Comparison of ENCODE assay signal across 1 cellular context in the genomic region with DNA sequence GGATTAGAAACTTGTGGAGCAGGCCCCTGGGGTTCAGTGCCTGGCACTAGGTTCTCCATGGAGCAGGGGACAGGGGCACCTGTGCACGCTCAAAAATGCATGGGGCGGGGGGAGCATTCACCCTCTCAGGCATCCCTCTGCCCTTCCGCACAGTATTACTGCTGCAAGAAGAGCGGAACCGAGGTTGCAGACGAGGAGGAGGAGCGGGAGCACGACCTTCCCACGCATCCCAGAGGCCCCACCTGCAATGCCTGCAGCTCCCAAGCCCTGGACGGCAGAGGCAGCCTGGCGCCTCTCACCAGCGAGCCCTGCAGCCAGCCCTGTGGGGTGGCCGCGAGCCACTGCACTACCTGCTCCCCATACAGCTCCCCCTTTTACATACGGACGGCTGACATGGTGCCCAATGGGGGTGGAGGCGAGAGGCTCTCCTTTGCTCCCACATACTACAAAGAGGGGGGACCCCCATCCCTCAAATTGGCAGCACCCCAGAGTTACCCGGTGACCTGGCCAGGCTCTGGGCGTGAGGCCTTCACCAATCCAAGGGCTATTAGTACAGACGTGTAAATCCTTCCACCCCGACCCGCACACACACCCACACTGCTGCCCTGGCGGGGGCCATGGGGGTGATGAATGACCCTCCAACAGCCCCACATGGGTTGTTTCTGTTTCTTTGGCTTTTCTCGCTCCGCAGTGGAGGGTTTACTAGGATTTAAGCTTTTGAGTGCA.
TF ChIP-seq lines count a peak whose summit lies in the region.

No MANE protein-coding gene starts in this region.

TF ChIP-seq in IMR-90, 13 proteins besides CTCF, POLR2A, EP300 and RAD21:
- no peak for TF ChIP-seq BHLHE40 (IDR thresholded peaks at IDR 0.05; ENCODE audit: low read depth, low read length)
- no peak for TF ChIP-seq MAFK (IDR thresholded peaks at IDR 0.05; ENCODE audit: low read depth, low read length)
- TF ChIP-seq, protein P1, sequence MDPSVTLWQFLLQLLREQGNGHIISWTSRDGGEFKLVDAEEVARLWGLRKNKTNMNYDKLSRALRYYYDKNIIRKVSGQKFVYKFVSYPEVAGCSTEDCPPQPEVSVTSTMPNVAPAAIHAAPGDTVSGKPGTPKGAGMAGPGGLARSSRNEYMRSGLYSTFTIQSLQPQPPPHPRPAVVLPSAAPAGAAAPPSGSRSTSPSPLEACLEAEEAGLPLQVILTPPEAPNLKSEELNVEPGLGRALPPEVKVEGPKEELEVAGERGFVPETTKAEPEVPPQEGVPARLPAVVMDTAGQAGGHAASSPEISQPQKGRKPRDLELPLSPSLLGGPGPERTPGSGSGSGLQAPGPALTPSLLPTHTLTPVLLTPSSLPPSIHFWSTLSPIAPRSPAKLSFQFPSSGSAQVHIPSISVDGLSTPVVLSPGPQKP (IDR thresholded peaks at IDR 0.05; ENCODE audit: borderline replicate concordance, low read depth, low read length) = no peak
- no peak for TF ChIP-seq MXI1 (IDR thresholded peaks at IDR 0.05; ENCODE audit: borderline replicate concordance, low read depth, low read length)
